Comparison of ENCODE assay signal across 8 cellular contexts in the genomic region with DNA sequence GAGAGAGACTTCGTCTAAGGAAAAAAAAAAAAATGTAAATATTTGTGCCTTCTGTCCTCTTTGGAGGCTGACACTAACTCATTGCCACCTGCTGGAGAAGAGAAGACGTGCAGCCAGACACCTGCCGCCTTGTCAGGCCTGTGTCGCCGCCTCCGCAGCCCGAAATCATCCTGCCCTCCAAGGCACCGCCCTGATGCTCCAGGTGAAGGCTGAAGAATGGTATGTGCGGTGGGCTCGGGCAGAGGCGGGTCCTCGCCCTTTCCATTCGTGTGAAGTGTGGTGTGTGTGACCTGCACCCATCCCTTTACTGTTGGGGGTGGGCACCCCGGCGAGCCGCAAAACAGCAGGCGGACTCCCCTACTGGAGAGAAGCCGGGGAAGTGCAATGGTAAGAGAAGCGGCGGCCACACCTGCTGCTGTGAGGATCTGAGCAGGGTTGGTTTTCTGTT.
DNase-seq lines count a peak whose midpoint lies in the region; ATAC-seq and TF ChIP-seq lines count a peak whose summit lies in the region.

No MANE protein-coding gene starts in this region.

- H3K27me3 ChIP-seq in adrenal gland (no peaks in the 10 kb centered on the region), skeletal muscle satellite cell (ENCODE audit: control insufficient read depth, insufficient read depth, low read length) (peaks cover 28% of the 10 kb centered on the region)

- peak; percentile 31 to 67 (median 63) for TF ChIP-seq CTCF in adrenal gland (IDR thresholded peaks at IDR 0.05)

- no peak overlapping the region for H3K27ac ChIP-seq in adrenal gland

- H3K4me3 ChIP-seq in adrenal gland (no peak overlapping the region), skeletal muscle satellite cell (ENCODE audit: low read length) (peak overlapping the region; percentile 54)

- peak; percentile 65 for DNase-seq in AG08396 (ENCODE audit: low spot score)
- peak; percentile 69 for DNase-seq in HuH-7.5 (ENCODE audit: low spot score)
- peak; percentile 53 for DNase-seq in T follicular helper cell (ENCODE audit: low read depth)
- DNase-seq in adrenal gland: peak; percentile 52 to 86 (median 70)
- peak; percentile 64 for DNase-seq in hepatic stellate cell (ENCODE audit: low spot score)
- no peak for DNase-seq in NCI-H2107 treated with DMSO at 0.1 percent for 48 hours (lab: John Stamatoyannopoulos, UW; ENCODE audit: unreplicated experiment)

- peak overlapping the region; percentile 74 for H3K4me2 ChIP-seq in skeletal muscle satellite cell (ENCODE audit: low read length)

- H3K9me3 ChIP-seq in adrenal gland (replicated peaks in 1 of 3): no peaks in the 10 kb centered on the region
- no peaks in the 10 kb centered on the region for H3K9me3 ChIP-seq in skeletal muscle satellite cell (replicated peaks; ENCODE audit: low read length)

- H3K4me1 ChIP-seq in adrenal gland (replicated peaks in 1 of 2) (no peaks in the 10 kb centered on the region), skeletal muscle satellite cell (ENCODE audit: control insufficient read depth, insufficient read depth, low read length) (peaks cover 4% of the 10 kb centered on the region)

- H3K9ac ChIP-seq in skeletal muscle satellite cell (ENCODE audit: low read depth, low read length): no peak overlapping the region

- intact Hi-C loops in adrenal gland (cut with DNase I): no loop called here

- peak; percentile 66 for ATAC-seq in GM19043 (IDR thresholded peaks at IDR 0.05; ENCODE audit: low read depth, unreplicated experiment)

- no peaks in the 10 kb centered on the region for H3K36me3 ChIP-seq in adrenal gland (replicated peaks in 1 of 2)
- H3K36me3 ChIP-seq in skeletal muscle satellite cell (ENCODE audit: insufficient read depth, low read length): no peaks in the 10 kb centered on the region

- no peak for TF ChIP-seq POLR2A in adrenal gland (IDR thresholded peaks at IDR 0.05)

- WGBS in adrenal gland, 4 donors: 9 to 20% (median 14%) methylated on average over 13 to 20 of the region's 20 CpGs
